ENCODE assay signal across 11 cellular contexts in genomic region chr11:118958577-118958976, GRCh38. TPM values are rescaled to one million over a fixed set of nuclear protein-coding genes. Genes with fewer than 3 reads are reported as not detected.
"Had no signal": no experiment of that assay in that cellular context is flagged by ENCODE, and none has a peak within 500 bp of the region (broad histone marks: within the 10 kb centered on the region; RNA-seq: fewer than 3 reads in every experiment).

No MANE protein-coding gene starts in this region.

- H3K27ac ChIP-seq: GM23248, HL-60 had no signal

- DNase-seq: GM23248, GOT3, H7, HFFc6, KBM-7 had no signal

- H3K4me3 ChIP-seq: GM23248, HAP-1 had no signal

- H3K4me1 ChIP-seq: HAP-1 had no signal

- H3K36me3 ChIP-seq: HAP-1 had no signal

- H3K9ac ChIP-seq: GM23248 had no signal

- FAIRE-seq: HepG2 had no signal

- H3K9me3 ChIP-seq: HAP-1 had no signal

RNA-seq across cellular contexts. Expression of gene UPK2, which starts 2.5 kb away (rescaled TPM):
- total RNA-seq: GM23248, H4, HepG2, HT1080 had no signal
- polyA plus RNA-seq: HepG2, IgD-negative memory B cell had no signal

RNA-seq across cellular contexts. Expression of gene FOXR1, which starts 13.0 kb away (rescaled TPM):
- total RNA-seq: GM23248, H4, H7, HepG2, HFFc6, HT1080 had no signal
- polyA plus RNA-seq: GM23248, HepG2, IgD-negative memory B cell had no signal
